In genomic region chr2:25132296-25132630, GRCh38 we compare ENCODE assay signal across 11 cellular contexts. TPM values are rescaled to one million over a fixed set of nuclear protein-coding genes. Genes with fewer than 3 reads are reported as not detected.
DNase-seq lines count a peak whose midpoint lies in the region; ATAC-seq and TF ChIP-seq lines count a peak whose summit lies in the region.
"Had no signal": no experiment of that assay in that cellular context is flagged by ENCODE, and none has a peak within 500 bp of the region (broad histone marks: within the 10 kb centered on the region; RNA-seq: fewer than 3 reads in every experiment).

No MANE protein-coding gene starts in this region.

- H3K4me1 ChIP-seq in heart left ventricle (peaks cover 0 to 28% (median 8%) of the 10 kb centered on the region in 12 donors), mammary epithelial cell (ENCODE audit: insufficient read depth, low read length) (peaks cover 5% of the 10 kb centered on the region), mesendoderm (ENCODE audit: control insufficient read depth, low read depth, low read length) (no peaks in the 10 kb centered on the region), vagina (peaks cover 10% of the 10 kb centered on the region)

- CTCF ChIA-PET in mammary epithelial cell (lab: Charles Lee; ENCODE audit: low non-redundant PET) = no interaction called here

- H2BK15ac ChIP-seq in mesendoderm (replicated peaks; ENCODE audit: low read depth) = no peak overlapping the region

- H3K9ac ChIP-seq in mammary epithelial cell (ENCODE audit: insufficient read depth, low read length) = no peak overlapping the region
- no peak overlapping the region for H3K9ac ChIP-seq in mesendoderm (ENCODE audit: low read length)

- no peak for DNase-seq in heart left ventricle
- DNase-seq in Right ventricle myocardium inferior (ENCODE audit: missing footprints) = no peak
- no peak for DNase-seq in mammary epithelial cell
- DNase-seq in mesendoderm = peak; percentile 85
- DNase-seq in vagina (ENCODE audit: extremely low spot score in 2 of 2) = no peak
- DNase-seq in Ammon's horn (ENCODE audit: low spot score) = no peak
- DNase-seq in SK-N-DZ (ENCODE audit: low spot score) = no peak
- DNase-seq: activated CD8-positive, alpha-beta memory T cell treated with anti-CD3 and anti-CD28 coated beads, Interleukin-2, amount 10 ng/mL, durations not matched to agents 7 days and 5 days; GF-D8; NCI-H1694 had no signal

- H4K20me1 ChIP-seq in mammary epithelial cell (ENCODE audit: insufficient read depth, low read length) = no peaks in the 10 kb centered on the region

- dilution Hi-C loops in mammary epithelial cell (cut with HindIII; ENCODE audit: low sequenced_read_pairs) = no loop called here

- H3K79me1 ChIP-seq in mesendoderm (ENCODE audit: low read length) = no peaks in the 10 kb centered on the region

- H3K79me2 ChIP-seq in mammary epithelial cell (ENCODE audit: insufficient read depth, low read length) = no peaks in the 10 kb centered on the region
- H3K79me2 ChIP-seq in mesendoderm (ENCODE audit: control insufficient read depth, insufficient read depth, low read length) = no peaks in the 10 kb centered on the region

- 43 to 58% (median 45%) methylated on average over 5 to 9 of the region's 9 CpGs for WGBS in heart left ventricle, 4 donors
- 6% methylated on average over 3 of the region's 9 CpGs for WGBS in mammary epithelial cell (ENCODE audit: low coverage, missing lambda C conversion rate)
- WGBS in mesendoderm (ENCODE audit: extremely low coverage, insufficient coverage, low lambda C conversion rate) = no CpG with 5 or more reads among the region's 9 CpGs

- no peak for ATAC-seq in heart left ventricle
- no peak for ATAC-seq in Right ventricle myocardium inferior
- ATAC-seq in HG03571 (IDR thresholded peaks at IDR 0.05; ENCODE audit: unreplicated experiment) = no peak

- H3K27ac ChIP-seq in heart left ventricle (no peak overlapping the region), mammary epithelial cell (ENCODE audit: insufficient read depth, low read depth, low read length) (no peak overlapping the region), mesendoderm (ENCODE audit: low read depth, low read length) (no peak overlapping the region), vagina (no peak overlapping the region)

- H3K27me3 ChIP-seq in heart left ventricle = peaks cover 0 to 26% (median 0%) of the 10 kb centered on the region in 9 donors
- H3K27me3 ChIP-seq in mammary epithelial cell (ENCODE audit: insufficient read depth, low read length) = peaks cover 15% of the 10 kb centered on the region
- H3K27me3 ChIP-seq in mesendoderm (ENCODE audit: insufficient read depth, low read length, poor library complexity) = no peaks in the 10 kb centered on the region
- H3K27me3 ChIP-seq in vagina = no peaks in the 10 kb centered on the region

- H4K5ac ChIP-seq in mesendoderm (ENCODE audit: low read length) = no peak overlapping the region

- no TSS peak for BruUV-seq in mammary epithelial cell (replicated peaks; lab: Mats Ljungman, UMichigan)

- peak overlapping the region in 11 of 12 donors; percentile 16 to 48 (median 31) for H3K4me3 ChIP-seq in heart left ventricle
- H3K4me3 ChIP-seq in mammary epithelial cell (replicated peaks in 1 of 3; ENCODE audit: insufficient read depth in 1 of 3, low read depth in 2 of 3, low read length in 3 of 3) = peak overlapping the region in 1 of 3 experiments; percentile 11
- no peak overlapping the region for H3K4me3 ChIP-seq in mesendoderm (ENCODE audit: low read length)
- peak overlapping the region; percentile 25 to 40 for H3K4me3 ChIP-seq in vagina

- peak overlapping the region; percentile 67 for H3K56ac ChIP-seq in mesendoderm (ENCODE audit: low read length)

- no peak overlapping the region for H2BK5ac ChIP-seq in mesendoderm (ENCODE audit: low read length)

- H3K36me3 ChIP-seq in heart left ventricle (peaks cover 0 to 5% (median 0%) of the 10 kb centered on the region in 9 donors), mammary epithelial cell (ENCODE audit: insufficient read depth, low read length) (no peaks in the 10 kb centered on the region), mesendoderm (ENCODE audit: control insufficient read depth, insufficient read depth, low read length) (no peaks in the 10 kb centered on the region), vagina (no peaks in the 10 kb centered on the region)

- no peak overlapping the region for H3K23ac ChIP-seq in mesendoderm (ENCODE audit: low read length)

- H2BK120ac ChIP-seq in mesendoderm (ENCODE audit: low read depth, low read length) = no peak overlapping the region

- no peak overlapping the region for H3K4ac ChIP-seq in mesendoderm (ENCODE audit: low read depth, low read length)

- no peaks in the 10 kb centered on the region for H3K9me3 ChIP-seq in heart left ventricle
- H3K9me3 ChIP-seq in mammary epithelial cell (replicated peaks; ENCODE audit: insufficient read depth, low read length) = no peaks in the 10 kb centered on the region
- no peaks in the 10 kb centered on the region for H3K9me3 ChIP-seq in vagina

- TF ChIP-seq POLR2A in heart left ventricle (IDR thresholded peaks at IDR 0.05) (no peak), vagina (IDR thresholded peaks at IDR 0.05) (no peak)

- in situ Hi-C loops in mammary epithelial cell (cut with MboI; ENCODE audit: low sequenced_read_pairs in 2 of 2) = loop anchor here in 1 of 2 donors (25.0 kb wide), 1 partner anchor 720 kb away; no protein-coding TSS in a partner anchor

- H4K8ac ChIP-seq in mesendoderm (ENCODE audit: low read depth, low read length) = no peak overlapping the region

- peak overlapping the region; percentile 56 for H3K4me2 ChIP-seq in mammary epithelial cell (ENCODE audit: insufficient read depth, low read depth, low read length)
- H3K4me2 ChIP-seq in mesendoderm (ENCODE audit: low read length) = peak overlapping the region; percentile 61

- no peak overlapping the region for H2AK5ac ChIP-seq in mesendoderm (ENCODE audit: low read length)

- intact Hi-C loops in heart left ventricle (cut with DNase I) (loop anchor here in 1 of 10 donors (5.0 kb wide), 1 partner anchor 65 kb away; no protein-coding TSS in a partner anchor), Right ventricle myocardium inferior (cut with DNase I) (loop anchor here (5.0 to 10.0 kb wide), 2 partner anchors 65 to 297 kb away; no protein-coding TSS in a partner anchor), mammary epithelial cell (cut with micrococcal nuclease) (no loop called here), vagina (cut with DNase I) (no loop called here)

- TF ChIP-seq CTCF in heart left ventricle (IDR thresholded peaks at IDR 0.05) (no peak), mammary epithelial cell (conservative IDR thresholded peaks at IDR 0.05 in 1 of 2, IDR thresholded peaks at IDR 0.05 in 1 of 2; ENCODE audit: extremely low read depth in 1 of 2, insufficient read depth in 1 of 2, low read depth in 1 of 2, low read length in 2 of 2) (no peak), vagina (IDR thresholded peaks at IDR 0.05) (no peak)

- peak overlapping the region; percentile 63 for H2AFZ ChIP-seq in mammary epithelial cell (ENCODE audit: low read depth, low read length)

- H3K18ac ChIP-seq in mesendoderm (ENCODE audit: low read length) = no peak overlapping the region

RNA-seq across cellular contexts. Expression of gene POMC, which starts 36.1 kb away (rescaled TPM):
- total RNA-seq in heart left ventricle (1 to 10 TPM in 8 of 9 donors, under 1 TPM in 1; 0.77 to 8.0 (median 3.0) TPM), Right ventricle myocardium inferior (9.1 TPM), mammary epithelial cell (under 1 TPM; 0.24 to 0.83 TPM), vagina (2.5 TPM)
- polyA plus RNA-seq in heart left ventricle (1 to 10 TPM; 2.6 to 7.8 TPM), mammary epithelial cell (not detected)
- polyA minus RNA-seq in mammary epithelial cell = not detected
- polyA plus RNA-seq in mesendoderm (2013, experiment 1 of 2) = 3.3 TPM
- polyA plus RNA-seq in mesendoderm (2013, experiment 2 of 2) = 3.1 TPM
- not detected in 2 replicates for polyA plus RNA-seq in SK-N-DZ (2014; cell fraction: cytosol; rRNA removed)
- 0.20 TPM in 1 of 2 replicates, not detected in the other for polyA plus RNA-seq in SK-N-DZ (2014; cell fraction: nucleus; rRNA removed)
